ENCODE assay signal across 14 cellular contexts in the genomic region with DNA sequence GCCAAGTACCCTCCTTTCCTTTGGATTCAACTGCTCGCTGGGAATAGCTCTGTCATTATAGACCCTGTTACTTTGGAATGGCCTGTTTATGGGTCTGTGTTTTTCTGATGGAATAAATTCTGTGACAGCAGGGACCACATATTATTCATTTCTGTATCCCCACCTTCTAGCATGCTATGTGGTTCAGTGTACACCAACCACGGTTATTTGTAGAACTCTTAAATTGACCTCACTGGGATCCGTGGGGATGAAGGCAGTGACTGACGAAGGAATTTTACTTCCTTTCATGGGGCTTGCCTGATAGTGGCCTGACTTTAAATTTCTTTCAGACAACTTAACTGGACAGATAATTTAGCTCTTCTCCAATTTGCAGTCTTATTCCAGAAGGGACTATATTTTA.
A peak's percentile ranks its signal among the peaks of the same experiment; 100 is the strongest.
DNase-seq lines count a peak whose midpoint lies in the region; ATAC-seq and TF ChIP-seq lines count a peak whose summit lies in the region.
"Had no signal": no experiment of that assay in that cellular context is flagged by ENCODE, and none has a peak within 500 bp of the region (broad histone marks: within the 10 kb centered on the region; RNA-seq: fewer than 3 reads in every experiment).

No MANE protein-coding gene starts in this region.

- H3K4me1 Mint-ChIP-seq in endothelial cell (ENCODE audit: unreplicated experiment): peaks cover 9% of the 10 kb centered on the region
- peaks cover 6% of the 10 kb centered on the region; the same call in 1 of the 2 replicates for H3K4me1 Mint-ChIP-seq in HFFc6 (ENCODE audit: low read depth)

- H3K9me3 ChIP-seq in SJCRH30 (replicated peaks): no peaks in the 10 kb centered on the region; the same call in 1 of the 2 replicates
- H3K9me3 ChIP-seq: Caco-2 had no signal

- H3K9me3 Mint-ChIP-seq in endothelial cell (ENCODE audit: unreplicated experiment) (no peaks in the 10 kb centered on the region), HFFc6 (no peaks in the 10 kb centered on the region)
- H3K9me3 Mint-ChIP-seq: GM23338 had no signal

- ATAC-seq in stimulated activated naive CD8-positive, alpha-beta T cell treated with anti-CD3 and anti-CD28 coated beads, Interleukin-15, Interleukin-2, amounts not matched to agents 100 U/mL and 50 U/mL, for 24 hours: no peak
- ATAC-seq: GM23338 had no signal

- H3K4me1 ChIP-seq in SJCRH30: peaks cover 13% of the 10 kb centered on the region; the same call in 1 of the 2 replicates
- H3K4me1 ChIP-seq: Caco-2 had no signal

- H3K27me3 Mint-ChIP-seq in endothelial cell (ENCODE audit: unreplicated experiment) (no peaks in the 10 kb centered on the region), HFFc6 (ENCODE audit: insufficient read depth) (no peaks in the 10 kb centered on the region)
- H3K27me3 Mint-ChIP-seq: CD4-positive, alpha-beta T cell had no signal

- H3K36me3 Mint-ChIP-seq in endothelial cell (ENCODE audit: low read depth, unreplicated experiment) (no peaks in the 10 kb centered on the region), HFFc6 (ENCODE audit: low read depth) (no peaks in the 10 kb centered on the region)

- no peak overlapping the region for H3K4me3 ChIP-seq in SJCRH30
- H3K4me3 ChIP-seq: GM23338 had no signal

- no peaks in the 10 kb centered on the region for H3K36me3 ChIP-seq in SJCRH30

- TF ChIP-seq CTCF in endothelial cell (IDR thresholded peaks at IDR 0.05; ENCODE audit: unreplicated experiment) (no peak), HFFc6 (IDR thresholded peaks at IDR 0.05) (no peak)

- DNase-seq in SJCRH30 (no peak), astrocyte of the hippocampus (ENCODE audit: low read depth, low spot score) (peak; percentile 6), myocyte (ENCODE audit: low read depth) (peak; percentile 59), NCI-H446 treated with DMSO at 0.1 percent for 48 hours (lab: John Stamatoyannopoulos, UW) (no peak), endothelial cell (ENCODE audit: low spot score) (no peak), HFFc6 (no peak)
- no peak for DNase-seq in stimulated activated naive CD8-positive, alpha-beta T cell treated with anti-CD3 and anti-CD28 coated beads, Interleukin-15, Interleukin-2, amounts not matched to agents 100 U/mL and 50 U/mL, for 24 hours
- DNase-seq: ACHN; AML-193; Caco-2; CD4-positive, alpha-beta T cell; H7 had no signal

- H3K4me3 Mint-ChIP-seq in endothelial cell (ENCODE audit: unreplicated experiment): no peak overlapping the region
- H3K4me3 Mint-ChIP-seq in HFFc6: no peak overlapping the region
- H3K4me3 Mint-ChIP-seq: CD4-positive, alpha-beta T cell; GM23338 had no signal

- H3K27ac Mint-ChIP-seq in endothelial cell (ENCODE audit: unreplicated experiment) (no peak overlapping the region), HFFc6 (no peak overlapping the region)
- H3K27ac Mint-ChIP-seq: CD4-positive, alpha-beta T cell; GM23338 had no signal

- H3K27me3 ChIP-seq in SJCRH30: no peaks in the 10 kb centered on the region

- H3K27ac ChIP-seq in SJCRH30: peak overlapping the region; percentile 34; the same call in 1 of the 2 replicates
- H3K27ac ChIP-seq: C4-2B had no signal

Comparison
In these comparisons a context has a peak if more than half of its experiments do, and no peak if none do; other contexts are left out.
1. DNase-seq: peak in astrocyte of the hippocampus (single experiment) and myocyte (single experiment); none in SJCRH30 (0 of 2), NCI-H446 treated with DMSO at 0.1 percent for 48 hours (single experiment), stimulated activated naive CD8-positive, alpha-beta T cell treated with anti-CD3 and anti-CD28 coated beads, Interleukin-15, Interleukin-2, amounts not matched to agents 100 U/mL and 50 U/mL, for 24 hours (single experiment), endothelial cell (single experiment) and HFFc6 (single experiment).